9 cellular contexts compared by ENCODE assay signal in genomic region chr2:217789736-217790181, GRCh38.
A peak's percentile ranks its signal among the peaks of the same experiment; 100 is the strongest.
DNase-seq lines count a peak whose midpoint lies in the region; ATAC-seq and TF ChIP-seq lines count a peak whose summit lies in the region.
"Had no signal": no experiment of that assay in that cellular context is flagged by ENCODE, and none has a peak within 500 bp of the region (broad histone marks: within the 10 kb centered on the region; RNA-seq: fewer than 3 reads in every experiment).

No MANE protein-coding gene starts in this region.

- no peaks in the 10 kb centered on the region for H4K20me1 ChIP-seq in BLaER1

- TF ChIP-seq CTCF in adrenal gland (IDR thresholded peaks at IDR 0.05): no peak

- H3K9me3 ChIP-seq in BLaER1 (no peaks in the 10 kb centered on the region), HUES64 (ENCODE audit: insufficient read depth, low read depth, low read length) (peaks cover 6% of the 10 kb centered on the region; the same call in 1 of the 2 replicates), adrenal gland (replicated peaks in 1 of 3) (no peaks in the 10 kb centered on the region), mucosa of rectum (ENCODE audit: control insufficient read depth in 2 of 2, low read length in 2 of 2) (no peaks in the 10 kb centered on the region)
- H3K9me3 ChIP-seq: Caco-2 had no signal

- H3K27me3 ChIP-seq in BLaER1 (no peaks in the 10 kb centered on the region), HUES64 (ENCODE audit: insufficient read depth, low read length) (peaks cover 4% of the 10 kb centered on the region; the same call in 1 of the 2 replicates), adrenal gland (no peaks in the 10 kb centered on the region), mucosa of rectum (ENCODE audit: control insufficient read depth in 2 of 2, insufficient read depth in 2 of 2, low read length in 2 of 2) (no peaks in the 10 kb centered on the region)

- peak overlapping the region; percentile 64 for H3K27ac ChIP-seq in BLaER1
- no peak overlapping the region for H3K27ac ChIP-seq in HUES64 (ENCODE audit: low read depth, low read length)
- H3K27ac ChIP-seq in adrenal gland: peak overlapping the region; percentile 15 to 79 (median 44)
- no peak overlapping the region for H3K27ac ChIP-seq in mucosa of rectum (ENCODE audit: low read depth in 2 of 2, low read length in 2 of 2)

- H3K36me3 ChIP-seq in BLaER1 (no peaks in the 10 kb centered on the region; the same call in 1 of the 2 replicates), HUES64 (ENCODE audit: insufficient read depth, low read length) (no peaks in the 10 kb centered on the region), adrenal gland (replicated peaks in 1 of 2) (peaks cover 0 to 8% of the 10 kb centered on the region in 2 donors), mucosa of rectum (ENCODE audit: control insufficient read depth in 2 of 2, insufficient read depth in 2 of 2, low read length in 2 of 2) (no peaks in the 10 kb centered on the region)

- no peak for DNase-seq in adrenal gland
- no peak for DNase-seq in LoVo (ENCODE audit: low spot score)
- no peak for DNase-seq in hepatic stellate cell (ENCODE audit: low spot score)

- TF ChIP-seq POLR2A in adrenal gland (IDR thresholded peaks at IDR 0.05): no peak

- intact Hi-C loops in adrenal gland (cut with DNase I): loop anchor here (5.0 to 10.0 kb wide), 6 partner anchors 98 to 285 kb away; partner anchors contain the start of gene RUFY4 (in 1 of the 2)

- WGBS in HUES64: 91% methylated on average over 12 of the region's 13 CpGs
- WGBS in adrenal gland, 4 donors: 49 to 70% (median 57%) methylated on average over 12 to 13 of the region's 13 CpGs

- ATAC-seq in GM18519 (IDR thresholded peaks at IDR 0.05; ENCODE audit: low FRiP score, unreplicated experiment) (no peak), GM18873 (IDR thresholded peaks at IDR 0.05; ENCODE audit: low FRiP score, unreplicated experiment) (no peak)

- H3K4me2 ChIP-seq in BLaER1: peak overlapping the region; percentile 97

- H3K9ac ChIP-seq in BLaER1 (peak overlapping the region; percentile 77), HUES64 (ENCODE audit: low read depth, low read length) (no peak overlapping the region), mucosa of rectum (ENCODE audit: low read depth in 1 of 2, low read length in 2 of 2) (peak overlapping the region in 1 of 2 donors; percentile 6)

- H3K4me1 ChIP-seq in BLaER1: peaks cover 23% of the 10 kb centered on the region
- H3K4me1 ChIP-seq in HUES64 (ENCODE audit: insufficient read depth, low read length): no peaks in the 10 kb centered on the region
- H3K4me1 ChIP-seq in adrenal gland (replicated peaks in 1 of 2): peaks cover 0 to 46% of the 10 kb centered on the region in 2 donors
- H3K4me1 ChIP-seq in mucosa of rectum (ENCODE audit: control insufficient read depth in 2 of 2, insufficient read depth in 2 of 2, low read length in 2 of 2): no peaks in the 10 kb centered on the region
- H3K4me1 ChIP-seq: Caco-2 had no signal

- H3K4me3 ChIP-seq in BLaER1 (peak overlapping the region; percentile 68), HUES64 (ENCODE audit: low read length) (0 out of 2 replicates have a peak overlapping the region, but pooled peaks have one; percentile 17), adrenal gland (no peak overlapping the region), mucosa of rectum (ENCODE audit: low read length in 2 of 2) (peak overlapping the region; percentile 24 to 54)

Comparison
In these comparisons a context has a peak if more than half of its experiments do, and no peak if none do; other contexts are left out.
1. H3K27ac ChIP-seq: peak in BLaER1 (single experiment) and adrenal gland (5 of 5); none in HUES64 (single experiment) and mucosa of rectum (0 of 2).
2. H3K4me3 ChIP-seq: peak in BLaER1 (single experiment), HUES64 (single experiment) and mucosa of rectum (2 of 2); none in adrenal gland (0 of 4).